ENCODE assay signal across 14 cellular contexts in the genomic region with DNA sequence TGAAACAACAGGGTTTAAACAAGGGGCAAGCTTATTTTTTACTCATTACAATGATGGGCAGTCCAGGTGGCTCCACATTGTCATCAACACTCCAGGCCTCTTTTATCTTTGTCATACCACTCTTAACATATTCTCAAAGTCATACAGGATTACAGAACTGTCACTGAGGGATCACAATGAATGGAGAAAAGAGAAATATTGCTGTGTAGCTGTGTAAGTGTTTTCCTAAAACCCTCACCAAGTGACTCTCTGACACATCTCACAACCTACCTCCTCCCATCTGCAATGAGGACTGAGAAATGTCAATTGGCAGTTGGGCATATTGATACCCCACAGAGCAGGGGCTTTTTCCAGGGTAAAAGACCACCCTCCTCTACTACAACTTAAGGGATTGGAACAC.
DNase-seq lines count a peak whose midpoint lies in the region; ATAC-seq and TF ChIP-seq lines count a peak whose summit lies in the region.
"Had no signal": no experiment of that assay in that cellular context is flagged by ENCODE, and none has a peak within 500 bp of the region (broad histone marks: within the 10 kb centered on the region; RNA-seq: fewer than 3 reads in every experiment).

No MANE protein-coding gene starts in this region.

- TF ChIP-seq CTCF in neural crest cell (conservative IDR thresholded peaks at IDR 0.05) (no peak), right lobe of liver (IDR thresholded peaks at IDR 0.05) (no peak)

- peaks cover 7% of the 10 kb centered on the region for H3K9me3 Mint-ChIP-seq in neural crest cell

- no peaks in the 10 kb centered on the region for H3K36me3 ChIP-seq in right lobe of liver
- no peaks in the 10 kb centered on the region for H3K36me3 ChIP-seq in HAP-1 (replicated peaks)

- in situ Hi-C loops in HAP-1 (cut with MboI; ENCODE audit: low sequenced_read_pairs) = no loop called here

- ATAC-seq in GM18502 (IDR thresholded peaks at IDR 0.05; ENCODE audit: poor library complexity, unreplicated experiment) (peak; percentile 44), HG03432 (IDR thresholded peaks at IDR 0.05; ENCODE audit: unreplicated experiment) (peak; percentile 35), right lobe of liver (no peak)
- ATAC-seq: HCT116 had no signal

- peaks cover 29% of the 10 kb centered on the region for H3K4me1 Mint-ChIP-seq in neural crest cell

- no peak overlapping the region for H3K4me3 Mint-ChIP-seq in neural crest cell

- intact Hi-C loops in right lobe of liver (cut with DNase I) = no loop called here

- H3K27me3 ChIP-seq in right lobe of liver (no peaks in the 10 kb centered on the region), HAP-1 (ENCODE audit: low read depth) (no peaks in the 10 kb centered on the region)

- H3K4me1 ChIP-seq in right lobe of liver = no peaks in the 10 kb centered on the region
- H3K4me1 ChIP-seq in HAP-1 = peaks cover 28% of the 10 kb centered on the region

- peak overlapping the region; percentile 74 for H3K27ac Mint-ChIP-seq in neural crest cell (ENCODE audit: unreplicated experiment)

- no peak for TF ChIP-seq POLR2A in right lobe of liver (IDR thresholded peaks at IDR 0.05)

- no peak overlapping the region for H3K27ac ChIP-seq in right lobe of liver
- H3K27ac ChIP-seq: C4-2B, SK-N-MC had no signal

- H3K27me3 Mint-ChIP-seq in neural crest cell (ENCODE audit: low read depth) = no peaks in the 10 kb centered on the region

- H3K4me3 ChIP-seq in right lobe of liver (no peak overlapping the region), HAP-1 (no peak overlapping the region)
- H3K4me3 ChIP-seq: SK-N-MC had no signal

- no peaks in the 10 kb centered on the region for H3K9me3 ChIP-seq in right lobe of liver
- 0 out of 2 replicates have a peak, but pooled peaks cover 3% of the 10 kb centered on the region for H3K9me3 ChIP-seq in HAP-1

- DNase-seq in OCI-M1 (lab: John Stamatoyannopoulos, UW) (peak; percentile 85), neural crest cell (ENCODE audit: low read depth, low spot score) (no peak), right lobe of liver (no peak), HAP-1 (ENCODE audit: low spot score in 2 of 2) (no peak)
- DNase-seq in stimulated activated naive CD4-positive, alpha-beta T cell treated with Interleukin-2 at 50 U/mL for 16 hours (lab: John Stamatoyannopoulos, UW) = no peak
- DNase-seq: GF-D8, NCI-H1436 treated with DMSO at 0.1 percent for 48 hours, NCI-H446, NCI-H69 had no signal

- H3K36me3 Mint-ChIP-seq in neural crest cell (ENCODE audit: low read depth) = peaks cover 5% of the 10 kb centered on the region

Comparison
In these comparisons a context has a peak if more than half of its experiments do, and no peak if none do; other contexts are left out.
1. ATAC-seq: peak in GM18502 (single experiment) and HG03432 (single experiment); none in right lobe of liver (0 of 4).